Comparison of ENCODE assay signal across 18 cellular contexts in genomic region chr7:2887816-2888215, GRCh38. TPM values are rescaled to one million over a fixed set of nuclear protein-coding genes. Genes with fewer than 3 reads are reported as not detected.
A peak's percentile ranks its signal among the peaks of the same experiment; 100 is the strongest.
DNase-seq lines count a peak whose midpoint lies in the region; ATAC-seq, FAIRE-seq and TF ChIP-seq lines count a peak whose summit lies in the region.
"Had no signal": no experiment of that assay in that cellular context is flagged by ENCODE, and none has a peak within 500 bp of the region (broad histone marks: within the 10 kb centered on the region; RNA-seq: fewer than 3 reads in every experiment).

No MANE protein-coding gene starts in this region.

- H2AFZ ChIP-seq in OCI-LY1 (ENCODE audit: low read length) = no peak overlapping the region
- H2AFZ ChIP-seq in H1 (ENCODE audit: low read length) = no peak overlapping the region

- no peak overlapping the region for H2BK20ac ChIP-seq in H1 (ENCODE audit: low read length)

- H3K4me1 ChIP-seq in OCI-LY1 (ENCODE audit: insufficient read depth, low read length, severe bottlenecking) (peaks cover 41% of the 10 kb centered on the region), H1 (replicated peaks in 1 of 4; ENCODE audit: control insufficient read depth in 3 of 4, insufficient read depth in 4 of 4, low read length in 3 of 4) (peaks cover 0 to 3% (median 2%) of the 10 kb centered on the region in 4 experiments; a peak in 2 of 7 replicates)

- no peak overlapping the region for H3K56ac ChIP-seq in H1 (replicated peaks; ENCODE audit: insufficient read length, low read depth, low read length)

- no peak overlapping the region for H4K5ac ChIP-seq in H1 (ENCODE audit: insufficient read length, low read depth, low read length)

- no peak overlapping the region for H2BK12ac ChIP-seq in H1 (ENCODE audit: low read depth, low read length)

- no peak for ATAC-seq in stimulated activated naive CD8-positive, alpha-beta T cell treated with anti-CD3 and anti-CD28 coated beads, Interleukin-15, Interleukin-2, amounts not matched to agents 100 U/mL and 50 U/mL, for 24 hours

- no peaks in the 10 kb centered on the region for H3F3A ChIP-seq in OCI-LY1 (ENCODE audit: insufficient read depth, low read length)

- no peak overlapping the region for H2BK120ac ChIP-seq in H1 (replicated peaks; ENCODE audit: low read depth, low read length)

- no peaks in the 10 kb centered on the region for H3K9me2 ChIP-seq in OCI-LY1 (ENCODE audit: low read depth, low read length)

- H3K4me3 ChIP-seq in OCI-LY1 (ENCODE audit: low read depth, low read length, poor library complexity, severe bottlenecking) (no peak overlapping the region), H1 (ENCODE audit: extremely low read depth in 1 of 4, insufficient read depth in 2 of 4, low read depth in 3 of 4, low read length in 4 of 4) (no peak overlapping the region)
- H3K4me3 ChIP-seq: BLaER1 treated with 17β-estradiol and CSF1 and Interleukin-3, amounts not matched to agents 10 nM and 100 nM; GM12878 had no signal

- H3K9me3 ChIP-seq in OCI-LY1 (ENCODE audit: low read length) (no peaks in the 10 kb centered on the region), H1 (ENCODE audit: insufficient read depth in 2 of 2, low read depth in 1 of 2, low read length in 1 of 2) (no peaks in the 10 kb centered on the region)
- H3K9me3 ChIP-seq: BLaER1 treated with 17β-estradiol and CSF1 and Interleukin-3, amounts not matched to agents 10 nM and 100 nM had no signal

- no peak overlapping the region for H3K4ac ChIP-seq in H1 (replicated peaks; ENCODE audit: insufficient read length, low read depth, low read length)

- peaks cover 11% of the 10 kb centered on the region for H3K27me3 Mint-ChIP-seq in osteocyte (ENCODE audit: unreplicated experiment)
- H3K27me3 Mint-ChIP-seq: B cell had no signal

- H2BK5ac ChIP-seq in H1 (ENCODE audit: low read depth, low read length) = no peak overlapping the region

- peaks cover 8% of the 10 kb centered on the region for H3K4me1 Mint-ChIP-seq in osteocyte (ENCODE audit: unreplicated experiment)

- CTCF ChIA-PET in H1 (lab: Charles Lee; ENCODE audit: partially characterized antibody) = interaction anchor here (0.7 to 2.8 kb wide), 19 partner anchors 10 to 515 kb away, joined by 3 to 16 read pairs (median 5); no protein-coding TSS in a partner anchor

- H3K27ac ChIP-seq in OCI-LY1 (ENCODE audit: low read depth, low read length, poor library complexity, severe bottlenecking) (peak overlapping the region; percentile 83), H1 (ENCODE audit: low read depth, low read length) (no peak overlapping the region; the same call in 1 of the 2 replicates)
- H3K27ac ChIP-seq: BLaER1 treated with 17β-estradiol and CSF1 and Interleukin-3, amounts not matched to agents 10 nM and 100 nM; HL-60 had no signal

- TF ChIP-seq CTCF in OCI-LY1 (IDR thresholded peaks at IDR 0.05; ENCODE audit: low read length) = no peak
- TF ChIP-seq CTCF in H1 (IDR thresholded peaks at IDR 0.05; ENCODE audit: control extremely low read depth in 1 of 3, insufficient read depth in 1 of 3, low read depth in 1 of 3, low read length in 3 of 3) = no peak
- no peak for TF ChIP-seq CTCF in osteocyte (IDR thresholded peaks at IDR 0.05)

- WGBS in H1 (ENCODE audit: extremely low coverage in 1 of 2, insufficient coverage in 1 of 2, insufficient read length in 1 of 2, insufficient replicate concordance in 2 of 2, low coverage in 1 of 2, low lambda C conversion rate in 2 of 2, missing lambda C conversion rate in 1 of 2), 2 experiments = 76% methylated on average over 7 of the region's 7 CpGs; no CpG with 5 or more reads in 1 of the 2 experiments

- H4K20me1 ChIP-seq in OCI-LY1 (ENCODE audit: insufficient read depth, low read length) (no peaks in the 10 kb centered on the region), H1 (replicated peaks in 1 of 2; ENCODE audit: control insufficient read depth in 1 of 2, insufficient read depth in 2 of 2, low read length in 2 of 2) (no peaks in the 10 kb centered on the region)

- 0 out of 2 replicates have a peak overlapping the region, but pooled peaks have one; percentile 46 for H2BK15ac ChIP-seq in H1 (ENCODE audit: low read length)

- no peak for TF ChIP-seq RAD21 in H1 (IDR thresholded peaks at IDR 0.05 in 1 of 2, conservative IDR thresholded peaks at IDR 0.05 in 1 of 2; ENCODE audit: low read depth in 2 of 2, low read length in 2 of 2)

- H3K36me3 ChIP-seq in OCI-LY1 (ENCODE audit: insufficient read depth, low read length) (no peaks in the 10 kb centered on the region), H1 (ENCODE audit: control insufficient read depth in 2 of 4, insufficient read depth in 4 of 4, low read length in 3 of 4) (no peaks in the 10 kb centered on the region)
- H3K36me3 ChIP-seq: BLaER1 treated with 17β-estradiol and CSF1 and Interleukin-3, amounts not matched to agents 10 nM and 100 nM had no signal

- H3K23me2 ChIP-seq in H1 (ENCODE audit: low read depth, low read length) = no peaks in the 10 kb centered on the region

- no peaks in the 10 kb centered on the region for H3K36me3 Mint-ChIP-seq in osteocyte (ENCODE audit: unreplicated experiment)
- H3K36me3 Mint-ChIP-seq: CD8-positive, alpha-beta T cell had no signal

- TF ChIP-seq EP300 in H1 (IDR thresholded peaks at IDR 0.05; ENCODE audit: borderline replicate concordance in 1 of 2, low read depth in 2 of 2, low read length in 2 of 2) = no peak

- no peak for TF ChIP-seq POLR2A in H1 (IDR thresholded peaks at IDR 0.05; ENCODE audit: control extremely low read depth in 1 of 2, low read depth in 2 of 2, low read length in 2 of 2)

- H3K27ac Mint-ChIP-seq in osteocyte (ENCODE audit: unreplicated experiment) = no peak overlapping the region
- H3K27ac Mint-ChIP-seq: B cell; CD8-positive, alpha-beta T cell had no signal

- no peak overlapping the region for H3K18ac ChIP-seq in H1 (ENCODE audit: extremely low read depth, low read length)

- no peak overlapping the region for H2AK5ac ChIP-seq in H1 (ENCODE audit: low read depth, low read length)

- H3K23ac ChIP-seq in H1 (ENCODE audit: insufficient read length) = no peak overlapping the region

- H3K4me2 ChIP-seq in OCI-LY1 (ENCODE audit: low read length) (no peak overlapping the region), H1 (ENCODE audit: insufficient read depth in 1 of 2, low read depth in 2 of 2, low read length in 2 of 2) (no peak overlapping the region)

- DNase-seq in H1 (ENCODE audit: low read depth in 1 of 2, low spot score in 2 of 2) = no peak
- DNase-seq in midbrain (lab: John Stamatoyannopoulos, UW) = peak; percentile 12
- no peak for DNase-seq in stimulated activated naive CD8-positive, alpha-beta T cell treated with anti-CD3 and anti-CD28 coated beads, Interleukin-15, Interleukin-2, amounts not matched to agents 100 U/mL and 50 U/mL, for 24 hours
- no peak for DNase-seq in osteocyte (ENCODE audit: extremely low spot score, unreplicated experiment)
- DNase-seq in putamen (ENCODE audit: low spot score) = no peak
- DNase-seq: CD8-positive, alpha-beta T cell; DMS 273 treated with DMSO at 0.1 percent for 48 hours; DMS53; DND-41; EL; HCEC 1CT had no signal

- no peak overlapping the region for H4K8ac ChIP-seq in H1 (ENCODE audit: extremely low read depth, insufficient read depth, low read length)

- no peak overlapping the region for H4K91ac ChIP-seq in H1 (replicated peaks; ENCODE audit: insufficient read length, low read length)

- H3K9ac ChIP-seq in OCI-LY1 (ENCODE audit: low read length) = no peak overlapping the region; the same call in 1 of the 2 replicates
- H3K9ac ChIP-seq in H1 (replicated peaks in 1 of 4; ENCODE audit: extremely low read depth in 1 of 4, low read depth in 3 of 4, low read length in 3 of 4) = no peak overlapping the region
- H3K9ac ChIP-seq: BLaER1 treated with 17β-estradiol and CSF1 and Interleukin-3, amounts not matched to agents 10 nM and 100 nM had no signal

- no peaks in the 10 kb centered on the region for H3K79me1 ChIP-seq in H1 (ENCODE audit: low read depth, low read length)

- H3K9me3 Mint-ChIP-seq in osteocyte (ENCODE audit: unreplicated experiment) = no peaks in the 10 kb centered on the region
- H3K9me3 Mint-ChIP-seq: CD8-positive, alpha-beta T cell had no signal

- POLR2A ChIA-PET in H1 (lab: Charles Lee; ENCODE audit: partially characterized antibody) = interaction anchor here (1.5 kb wide), 1 partner anchor 15 kb away, joined by 3 read pairs; no protein-coding TSS in a partner anchor

- H3K27me3 ChIP-seq in OCI-LY1 (ENCODE audit: insufficient read depth, low read length) (no peaks in the 10 kb centered on the region), H1 (replicated peaks in 1 of 4; ENCODE audit: control insufficient read depth in 3 of 4, extremely low read depth in 1 of 4, insufficient read depth in 3 of 4, low read length in 3 of 4) (no peaks in the 10 kb centered on the region)

- no peak for FAIRE-seq in H1 (lab: Jason Lieb, UNC)
- FAIRE-seq: GM19239, H54 had no signal

- H3K14ac ChIP-seq in H1 (ENCODE audit: insufficient read length) = no peak overlapping the region

- H3K4me3 Mint-ChIP-seq in osteocyte (ENCODE audit: unreplicated experiment) = no peak overlapping the region
- H3K4me3 Mint-ChIP-seq: B cell; CD8-positive, alpha-beta T cell had no signal

- H3K79me2 ChIP-seq in OCI-LY1 (ENCODE audit: insufficient read depth, low read length) (no peaks in the 10 kb centered on the region), H1 (ENCODE audit: control insufficient read depth in 1 of 2, insufficient read depth in 2 of 2, low read length in 2 of 2) (no peaks in the 10 kb centered on the region)

TF ChIP-seq in H1, 55 proteins besides CTCF, POLR2A, EP300 and RAD21 (continues in another document):
- TF ChIP-seq BACH1 (IDR thresholded peaks at IDR 0.05; ENCODE audit: low read length) (no peak), E2F6 (IDR thresholded peaks at IDR 0.05) (no peak), RNF2 (IDR thresholded peaks at IDR 0.05; ENCODE audit: borderline replicate concordance, low read depth, low read length, missing control alignments, poor library complexity, severe bottlenecking) (no peak), CTBP2 (IDR thresholded peaks at IDR 0.05; ENCODE audit: borderline replicate concordance, insufficient read depth, insufficient read length, low read length) (no peak)

RNA-seq across cellular contexts. Expression of gene GNA12, which starts 43.7 kb away (rescaled TPM):
- total RNA-seq in H1 (2021; fragmentation: NEBNext Ultra II Directional; extraction: Animal tissue kit (Norgen Biotek cat#: 25700)) = 95.6 and 96.5 TPM in 2 replicates
- 109 and 121 TPM in 2 replicates for polyA plus RNA-seq in H1 (2011; rRNA removed)
- 92.3 TPM for polyA plus RNA-seq in H1 (2011; cell fraction: cytosol; rRNA removed)
- 152 TPM for polyA plus RNA-seq in H1 (2011; cell fraction: nucleus; rRNA removed)
- polyA plus RNA-seq in H1 (2012, experiment 1 of 2) = 61.6 to 94.7 TPM (median 83.3 TPM) in 4 replicates
- 78.3 TPM for polyA plus RNA-seq in H1 (2012, experiment 2 of 2)
- 62.9 TPM for polyA plus RNA-seq in H1 (2013, experiment 1 of 2)
- polyA plus RNA-seq in H1 (2013, experiment 2 of 2) = 65.3 TPM
- polyA minus RNA-seq in H1 (2011; rRNA and poly(A)+ RNA removed) = 176 and 215 TPM in 2 replicates
- 71.7 TPM for polyA minus RNA-seq in H1 (2011; cell fraction: cytosol; rRNA and poly(A)+ RNA removed)
- 67.7 TPM for polyA minus RNA-seq in H1 (2011; cell fraction: nucleus; rRNA and poly(A)+ RNA removed)
- 68.8 and 69.5 TPM in 2 replicates for total RNA-seq in osteocyte
